Comparison of ENCODE assay signal across 19 cellular contexts in genomic region chr3:155327430-155327829, GRCh38. TPM values are rescaled to one million over a fixed set of nuclear protein-coding genes. Genes with fewer than 3 reads are reported as not detected.
DNase-seq lines count a peak whose midpoint lies in the region; ATAC-seq, FAIRE-seq and TF ChIP-seq lines count a peak whose summit lies in the region.
"Had no signal": no experiment of that assay in that cellular context is flagged by ENCODE, and none has a peak within 500 bp of the region (broad histone marks: within the 10 kb centered on the region; RNA-seq: fewer than 3 reads in every experiment).

No MANE protein-coding gene starts in this region.

- in situ Hi-C loops in mammary epithelial cell (cut with MboI; ENCODE audit: low sequenced_read_pairs in 2 of 2) = loop anchor here (10.0 to 25.0 kb wide), 4 partner anchors 373 to 990 kb away; no protein-coding TSS in a partner anchor

- H3K14ac ChIP-seq in H1 (ENCODE audit: insufficient read length) = no peak overlapping the region

- no peak overlapping the region for H3K4me3 ChIP-seq in mammary epithelial cell (replicated peaks in 1 of 3; ENCODE audit: insufficient read depth in 1 of 3, low read depth in 2 of 3, low read length in 3 of 3)
- H3K4me3 ChIP-seq in breast epithelium = no peak overlapping the region
- H3K4me3 ChIP-seq in H1 (ENCODE audit: extremely low read depth in 1 of 4, insufficient read depth in 2 of 4, low read depth in 3 of 4, low read length in 4 of 4) = no peak overlapping the region
- H3K4me3 ChIP-seq in parathyroid adenoma (ENCODE audit: low read depth, low read length) = no peak overlapping the region
- H3K4me3 ChIP-seq: A549 had no signal

- H3K4me2 ChIP-seq in mammary epithelial cell (ENCODE audit: insufficient read depth, low read depth, low read length) (no peak overlapping the region), H1 (ENCODE audit: insufficient read depth in 1 of 2, low read depth in 2 of 2, low read length in 2 of 2) (no peak overlapping the region), parathyroid adenoma (ENCODE audit: low read length) (no peak overlapping the region)
- H3K4me2 ChIP-seq: A549 had no signal

- H2BK15ac ChIP-seq in H1 (ENCODE audit: low read length) = no peak overlapping the region

- H3K4me1 ChIP-seq in mammary epithelial cell (ENCODE audit: insufficient read depth, low read length) (no peaks in the 10 kb centered on the region), breast epithelium (no peaks in the 10 kb centered on the region), H1 (replicated peaks in 1 of 4; ENCODE audit: control insufficient read depth in 3 of 4, insufficient read depth in 4 of 4, low read length in 3 of 4) (no peaks in the 10 kb centered on the region), parathyroid adenoma (peaks cover 58% of the 10 kb centered on the region)
- H3K4me1 ChIP-seq: A549, Caco-2 had no signal

- FAIRE-seq in H1 (lab: Jason Lieb, UNC) = no peak
- FAIRE-seq: A549, H54 had no signal

- H2BK12ac ChIP-seq in H1 (ENCODE audit: low read depth, low read length) = no peak overlapping the region

- H3K9ac ChIP-seq in mammary epithelial cell (ENCODE audit: insufficient read depth, low read length) = no peak overlapping the region
- no peak overlapping the region for H3K9ac ChIP-seq in H1 (replicated peaks in 1 of 4; ENCODE audit: extremely low read depth in 1 of 4, low read depth in 3 of 4, low read length in 3 of 4)
- no peak overlapping the region for H3K9ac ChIP-seq in parathyroid adenoma

- no peak overlapping the region for H3K4ac ChIP-seq in H1 (replicated peaks; ENCODE audit: insufficient read length, low read depth, low read length)

- H3K27ac ChIP-seq in mammary epithelial cell (ENCODE audit: insufficient read depth, low read depth, low read length) = no peak overlapping the region
- no peak overlapping the region for H3K27ac ChIP-seq in breast epithelium
- no peak overlapping the region for H3K27ac ChIP-seq in H1 (ENCODE audit: low read depth, low read length)
- H3K27ac ChIP-seq in parathyroid adenoma = peak overlapping the region; percentile 96
- H3K27ac ChIP-seq: 22Rv1, A549, C4-2B had no signal

- no peak for TF ChIP-seq RAD21 in H1 (IDR thresholded peaks at IDR 0.05 in 1 of 2, conservative IDR thresholded peaks at IDR 0.05 in 1 of 2; ENCODE audit: low read depth in 2 of 2, low read length in 2 of 2)

- TF ChIP-seq POLR2A in breast epithelium (IDR thresholded peaks at IDR 0.05) (no peak), H1 (IDR thresholded peaks at IDR 0.05; ENCODE audit: control extremely low read depth in 1 of 2, low read depth in 2 of 2, low read length in 2 of 2) (no peak), GM18505 (IDR thresholded peaks at IDR 0.05; ENCODE audit: borderline replicate concordance, extremely low read depth, insufficient read depth, insufficient read length) (no peak)

- H4K8ac ChIP-seq in H1 (ENCODE audit: extremely low read depth, insufficient read depth, low read length) = no peak overlapping the region

- H3K23ac ChIP-seq in H1 (ENCODE audit: insufficient read length) = no peak overlapping the region

- no peak overlapping the region for H2AK5ac ChIP-seq in H1 (ENCODE audit: low read depth, low read length)

- H4K20me1 ChIP-seq in mammary epithelial cell (ENCODE audit: insufficient read depth, low read length) (no peaks in the 10 kb centered on the region), H1 (replicated peaks in 1 of 2; ENCODE audit: control insufficient read depth in 1 of 2, insufficient read depth in 2 of 2, low read length in 2 of 2) (no peaks in the 10 kb centered on the region)

- no peak overlapping the region for H2BK120ac ChIP-seq in H1 (replicated peaks; ENCODE audit: low read depth, low read length)

- H3K56ac ChIP-seq in H1 (replicated peaks; ENCODE audit: insufficient read length, low read depth, low read length) = no peak overlapping the region

- no peak for TF ChIP-seq EP300 in H1 (IDR thresholded peaks at IDR 0.05; ENCODE audit: borderline replicate concordance in 1 of 2, low read depth in 2 of 2, low read length in 2 of 2)

- H3K36me3 ChIP-seq in mammary epithelial cell (ENCODE audit: insufficient read depth, low read length) (no peaks in the 10 kb centered on the region), breast epithelium (no peaks in the 10 kb centered on the region), H1 (ENCODE audit: control insufficient read depth in 2 of 4, insufficient read depth in 4 of 4, low read length in 3 of 4) (no peaks in the 10 kb centered on the region), parathyroid adenoma (ENCODE audit: control insufficient read depth, insufficient read depth, low read length) (no peaks in the 10 kb centered on the region)

- no peak overlapping the region for H2BK20ac ChIP-seq in H1 (ENCODE audit: low read length)

- ATAC-seq in GM18505 (IDR thresholded peaks at IDR 0.05; ENCODE audit: unreplicated experiment) = no peak
- ATAC-seq: A549 had no signal

- H3K9me3 ChIP-seq in mammary epithelial cell (replicated peaks; ENCODE audit: insufficient read depth, low read length) (no peaks in the 10 kb centered on the region), breast epithelium (no peaks in the 10 kb centered on the region), H1 (ENCODE audit: insufficient read depth in 2 of 2, low read depth in 1 of 2, low read length in 1 of 2) (no peaks in the 10 kb centered on the region), parathyroid adenoma (ENCODE audit: control insufficient read depth, low read length) (no peaks in the 10 kb centered on the region)
- H3K9me3 ChIP-seq: A549, Caco-2 had no signal

- H3K18ac ChIP-seq in H1 (ENCODE audit: extremely low read depth, low read length) = no peak overlapping the region

- CTCF ChIA-PET in mammary epithelial cell (lab: Charles Lee; ENCODE audit: low non-redundant PET) (no interaction called here), H1 (lab: Charles Lee; ENCODE audit: partially characterized antibody) (interaction anchor here (0.7 to 1.2 kb wide), 2 partner anchors 8 to 94 kb away, joined by 3 to 4 read pairs; no protein-coding TSS in a partner anchor)

- POLR2A ChIA-PET in H1 (lab: Charles Lee; ENCODE audit: partially characterized antibody) = no interaction called here

- H3K79me2 ChIP-seq in mammary epithelial cell (ENCODE audit: insufficient read depth, low read length) (no peaks in the 10 kb centered on the region), H1 (ENCODE audit: control insufficient read depth in 1 of 2, insufficient read depth in 2 of 2, low read length in 2 of 2) (no peaks in the 10 kb centered on the region), parathyroid adenoma (no peaks in the 10 kb centered on the region)

- no peak overlapping the region for H4K91ac ChIP-seq in H1 (replicated peaks; ENCODE audit: insufficient read length, low read length)

- H3K27me3 ChIP-seq in mammary epithelial cell (ENCODE audit: insufficient read depth, low read length) (no peaks in the 10 kb centered on the region), breast epithelium (no peaks in the 10 kb centered on the region), H1 (replicated peaks in 1 of 4; ENCODE audit: control insufficient read depth in 3 of 4, extremely low read depth in 1 of 4, insufficient read depth in 3 of 4, low read length in 3 of 4) (no peaks in the 10 kb centered on the region), parathyroid adenoma (ENCODE audit: control insufficient read depth, insufficient read depth, low read length) (no peaks in the 10 kb centered on the region)

- 86% methylated on average over 1 of the region's 1 CpG for WGBS in mammary epithelial cell (ENCODE audit: low coverage, missing lambda C conversion rate)
- 92% methylated on average over 1 of the region's 1 CpG; no CpG with 5 or more reads in 1 of the 2 experiments for WGBS in H1 (ENCODE audit: extremely low coverage in 1 of 2, insufficient coverage in 1 of 2, insufficient read length in 1 of 2, insufficient replicate concordance in 2 of 2, low coverage in 1 of 2, low lambda C conversion rate in 2 of 2, missing lambda C conversion rate in 1 of 2), 2 experiments

- dilution Hi-C loops in mammary epithelial cell (cut with HindIII; ENCODE audit: low sequenced_read_pairs) = no loop called here

- BruUV-seq in mammary epithelial cell (replicated peaks; lab: Mats Ljungman, UMichigan) = no TSS peak

- DNase-seq in mammary epithelial cell (no peak), breast epithelium (ENCODE audit: low spot score in 2 of 2) (no peak), H1 (ENCODE audit: low read depth in 1 of 2, low spot score in 2 of 2) (no peak), NCI-H1694 treated with DMSO at 0.1 percent for 48 hours (lab: John Stamatoyannopoulos, UW) (no peak), cardiac septum (ENCODE audit: low spot score) (no peak)
- DNase-seq: Caco-2; CD4-positive, alpha-beta T cell; DMS153; DMS79; GF-D8; HCEC 1CT had no signal

- no peak overlapping the region for H2BK5ac ChIP-seq in H1 (ENCODE audit: low read depth, low read length)

- H3K23me2 ChIP-seq in H1 (ENCODE audit: low read depth, low read length) = no peaks in the 10 kb centered on the region; the same call in 1 of the 2 replicates

- TF ChIP-seq CTCF in mammary epithelial cell (conservative IDR thresholded peaks at IDR 0.05 in 1 of 2, IDR thresholded peaks at IDR 0.05 in 1 of 2; ENCODE audit: extremely low read depth in 1 of 2, insufficient read depth in 1 of 2, low read depth in 1 of 2, low read length in 2 of 2) (no peak), breast epithelium (IDR thresholded peaks at IDR 0.05) (no peak), H1 (IDR thresholded peaks at IDR 0.05; ENCODE audit: control extremely low read depth in 1 of 3, insufficient read depth in 1 of 3, low read depth in 1 of 3, low read length in 3 of 3) (no peak), parathyroid adenoma (IDR thresholded peaks at IDR 0.05) (no peak)

- no peaks in the 10 kb centered on the region for H3K79me1 ChIP-seq in H1 (ENCODE audit: low read depth, low read length)

- no peak overlapping the region for H4K5ac ChIP-seq in H1 (ENCODE audit: insufficient read length, low read depth, low read length)

- intact Hi-C loops in mammary epithelial cell (cut with micrococcal nuclease) = loop anchor here (10.0 kb wide), 1 partner anchor 993 kb away; no protein-coding TSS in a partner anchor
- intact Hi-C loops in breast epithelium (cut with DNase I; ENCODE audit: low total_unique reads) = no loop called here
- intact Hi-C loops in cardiac septum (cut with DNase I) = no loop called here

- H2AFZ ChIP-seq in mammary epithelial cell (ENCODE audit: low read depth, low read length) (peak overlapping the region; percentile 21), H1 (ENCODE audit: low read length) (peak overlapping the region; percentile 34; the same call in 1 of the 2 replicates), parathyroid adenoma (peak overlapping the region; percentile 59)

RNA-seq across cellular contexts. Expression of gene STRIT1, which starts 33.9 kb away (rescaled TPM):
- total RNA-seq in mammary epithelial cell = not detected
- polyA plus RNA-seq in mammary epithelial cell = not detected
- polyA minus RNA-seq in mammary epithelial cell = not detected
- under 1 TPM in 1 of 3 donors, not detected in 2; 0.32 TPM for total RNA-seq in breast epithelium
- 0.38 and 0.47 TPM in 2 replicates for total RNA-seq in H1 (2021; fragmentation: NEBNext Ultra II Directional; extraction: Animal tissue kit (Norgen Biotek cat#: 25700))
- 0.15 TPM in 1 of 2 replicates, not detected in the other for polyA plus RNA-seq in H1 (2011; rRNA removed)
- polyA plus RNA-seq in H1 (2011; cell fraction: cytosol; rRNA removed) = 0.13 TPM
- not detected for polyA plus RNA-seq in H1 (2011; cell fraction: nucleus; rRNA removed)
- 0.37 to 0.41 TPM in 2 of 4 replicates, not detected in the others for polyA plus RNA-seq in H1 (2012, experiment 1 of 2)
- polyA plus RNA-seq in H1 (2012, experiment 2 of 2) = not detected
- polyA plus RNA-seq in H1 (2013, experiment 1 of 2) = 0.63 TPM
- 0.87 TPM for polyA plus RNA-seq in H1 (2013, experiment 2 of 2)
- not detected in 2 replicates for polyA minus RNA-seq in H1 (2011; rRNA and poly(A)+ RNA removed)
- not detected for polyA minus RNA-seq in H1 (2011; cell fraction: cytosol; rRNA and poly(A)+ RNA removed)
- not detected for polyA minus RNA-seq in H1 (2011; cell fraction: nucleus; rRNA and poly(A)+ RNA removed)
- total RNA-seq in cardiac septum = 4.8 TPM
- total RNA-seq: Caco-2; CD4-positive, alpha-beta T cell; HT1080 had no signal
- polyA plus RNA-seq: A549, BJ had no signal
